ENCODE assay signal across 17 cellular contexts in genomic region chrX:67524950-67525691, GRCh38. TPM values are rescaled to one million over a fixed set of nuclear protein-coding genes. Genes with fewer than 3 reads are reported as not detected.
A peak's percentile ranks its signal among the peaks of the same experiment; 100 is the strongest.
DNase-seq lines count a peak whose midpoint lies in the region; ATAC-seq, FAIRE-seq and TF ChIP-seq lines count a peak whose summit lies in the region.
"Had no signal": no experiment of that assay in that cellular context is flagged by ENCODE, and none has a peak within 500 bp of the region (broad histone marks: within the 10 kb centered on the region; RNA-seq: fewer than 3 reads in every experiment).

No MANE protein-coding gene starts in this region.

- no peak overlapping the region for H3K4me2 ChIP-seq in HepG2 (ENCODE audit: low read depth, low read length)
- H3K4me2 ChIP-seq: A549 had no signal

- H3K4me3 ChIP-seq in liver (ENCODE audit: low read depth in 1 of 3, low read length in 3 of 3) = no peak overlapping the region
- no peak overlapping the region for H3K4me3 ChIP-seq in HepG2 (replicated peaks in 1 of 3; ENCODE audit: insufficient read depth in 1 of 3, low read depth in 2 of 3, low read length in 3 of 3)
- no peak overlapping the region for H3K4me3 ChIP-seq in psoas muscle
- H3K4me3 ChIP-seq: A549 had no signal

- TF ChIP-seq RAD21 in liver (IDR thresholded peaks at IDR 0.05) (peak; percentile 47 to 58), HepG2 (CRISPR knock-in tag; IDR thresholded peaks at IDR 0.05) (no peak)

- H3K9ac ChIP-seq in liver (ENCODE audit: low read depth in 1 of 2, low read length in 2 of 2) = no peak overlapping the region
- H3K9ac ChIP-seq in HepG2 (ENCODE audit: insufficient read depth, low read depth, low read length) = no peak overlapping the region

- no peak for TF ChIP-seq CTCF in liver (IDR thresholded peaks at IDR 0.05; ENCODE audit: low read depth, low read length, missing input control)
- no peak for TF ChIP-seq CTCF in HepG2 (CRISPR knock-in tag; IDR thresholded peaks at IDR 0.05)
- TF ChIP-seq CTCF in psoas muscle (IDR thresholded peaks at IDR 0.05) = no peak

- in situ Hi-C loops in HepG2 (cut with HindIII; ENCODE audit: extremely low pct_ligation_motif_present, low pct_unique_long_range_greater_than_20kb) = no loop called here

- no peaks in the 10 kb centered on the region for H3K79me2 ChIP-seq in HepG2 (ENCODE audit: insufficient read depth, low read length)

- TF ChIP-seq EP300 in HepG2 (IDR thresholded peaks at IDR 0.05; ENCODE audit: low read depth in 2 of 2, low read length in 2 of 2) (no peak), HepG2 (CRISPR knock-in tag; IDR thresholded peaks at IDR 0.05; ENCODE audit: borderline replicate concordance) (no peak)

- POLR2A ChIA-PET in HepG2 (lab: Yijun Ruan, JAX) = no interaction called here

- peaks cover 2 to 29% (median 26%) of the 10 kb centered on the region in 4 donors for H3K4me1 ChIP-seq in liver (ENCODE audit: control insufficient read depth in 4 of 4, insufficient read depth in 4 of 4, low read length in 3 of 4)
- H3K4me1 ChIP-seq in HepG2 (ENCODE audit: insufficient read depth, low read length) = no peaks in the 10 kb centered on the region
- H3K4me1 ChIP-seq in psoas muscle = no peaks in the 10 kb centered on the region
- H3K4me1 ChIP-seq: A549 had no signal

- no TSS peak for BruUV-seq in HepG2 (replicated peaks; lab: Mats Ljungman, UMichigan)

- CTCF ChIA-PET in HepG2 (lab: Yijun Ruan, JAX; ENCODE audit: low intra/inter-chr PET ratio, low total read pairs) = no interaction called here

- peaks cover 0 to 2% (median 0%) of the 10 kb centered on the region in 4 donors for H3K27me3 ChIP-seq in liver (ENCODE audit: control insufficient read depth in 4 of 4, insufficient read depth in 4 of 4, low read length in 3 of 4)
- no peaks in the 10 kb centered on the region for H3K27me3 ChIP-seq in HepG2 (ENCODE audit: control insufficient read depth in 1 of 2, insufficient read depth in 2 of 2, low read length in 2 of 2)
- no peaks in the 10 kb centered on the region for H3K27me3 ChIP-seq in psoas muscle (ENCODE audit: insufficient read depth in 3 of 3, low read length in 2 of 3)

- ATAC-seq in HepG2 (no peak), left lobe of liver (peak; percentile 78), psoas muscle (peak in 3 of 4 donors; percentile 25 to 58 (median 58)), GM18858 (IDR thresholded peaks at IDR 0.05; ENCODE audit: unreplicated experiment) (no peak)
- ATAC-seq: A549 had no signal

- H3K27ac ChIP-seq in liver (ENCODE audit: low read depth in 1 of 2, low read length in 2 of 2) (peak overlapping the region; percentile 68 to 77), HepG2 (ENCODE audit: extremely low read length, insufficient read depth, low read length) (no peak overlapping the region), psoas muscle (no peak overlapping the region)
- H3K27ac ChIP-seq: A549 had no signal

- H2AFZ ChIP-seq in HepG2 (ENCODE audit: low read length) = no peak overlapping the region

- H4K20me1 ChIP-seq in HepG2 (ENCODE audit: insufficient read depth, low read length) = no peaks in the 10 kb centered on the region

- intact Hi-C loops in HepG2 (cut with micrococcal nuclease; ENCODE audit: unreplicated experiment) = no loop called here
- intact Hi-C loops in psoas muscle (cut with DNase I) = no loop called here

- DNase-seq in HepG2 (ENCODE audit: low spot score) = no peak
- DNase-seq in SK-N-DZ (ENCODE audit: low spot score) = peak; percentile 38
- peak; percentile 54 for DNase-seq in left lobe of liver (ENCODE audit: low spot score)
- DNase-seq in psoas muscle = no peak
- DNase-seq in NCI-H446 (lab: John Stamatoyannopoulos, UW) = no peak
- DNase-seq in erythroblast (lab: John Stamatoyannopoulos, UW) = no peak
- DNase-seq: AML-193; CD4-positive, alpha-beta memory T cell; DMS79 treated with DMSO at 0.1 percent for 48 hours; GF-D8; GOT3; H9 had no signal

- no peak for FAIRE-seq in HepG2 (lab: Jason Lieb, UNC)
- FAIRE-seq: A549 had no signal

- no peaks in the 10 kb centered on the region for H3K36me3 ChIP-seq in liver (ENCODE audit: control insufficient read depth in 4 of 4, insufficient read depth in 3 of 4, low read depth in 1 of 4, low read length in 3 of 4)
- H3K36me3 ChIP-seq in HepG2 (replicated peaks in 1 of 2; ENCODE audit: control insufficient read depth in 1 of 2, insufficient read depth in 2 of 2, low read length in 2 of 2) = no peaks in the 10 kb centered on the region
- no peaks in the 10 kb centered on the region for H3K36me3 ChIP-seq in psoas muscle (ENCODE audit: insufficient read depth in 1 of 2, low read depth in 1 of 2)

- TF ChIP-seq POLR2A in HepG2 (IDR thresholded peaks at IDR 0.05; ENCODE audit: insufficient read depth in 1 of 2, low read depth in 2 of 2, low read length in 2 of 2) (no peak), erythroblast (IDR thresholded peaks at IDR 0.05; ENCODE audit: low read length) (no peak)

- H3K9me3 ChIP-seq in liver (ENCODE audit: control insufficient read depth in 4 of 4, low read length in 3 of 4) (no peaks in the 10 kb centered on the region), HepG2 (ENCODE audit: low read length) (no peaks in the 10 kb centered on the region), psoas muscle (no peaks in the 10 kb centered on the region)
- H3K9me3 ChIP-seq: A549 had no signal

- 31% methylated on average over 2 of the region's 2 CpGs for WGBS in liver
- 0% methylated on average over 1 of the region's 2 CpGs for WGBS in HepG2 (ENCODE audit: low lambda C conversion rate)
- 25 to 64% (median 52%) methylated on average over 2 of the region's 2 CpGs for WGBS in psoas muscle, 3 donors

TF ChIP-seq in liver, 16 proteins besides CTCF, POLR2A, EP300 and RAD21:
- TF ChIP-seq YY1 (IDR thresholded peaks at IDR 0.05) (peak; percentile 8), MAX (IDR thresholded peaks at IDR 0.05) (no peak), HNF4G (IDR thresholded peaks at IDR 0.05) (peak; percentile 3), TAF1 (conservative IDR thresholded peaks at IDR 0.05) (no peak), HNF4A (conservative IDR thresholded peaks at IDR 0.05) (peak; percentile 32 to 49), RXRA (IDR thresholded peaks at IDR 0.05) (peak; percentile 34 to 43), SP1 (IDR thresholded peaks at IDR 0.05) (peak; percentile 32)

TF ChIP-seq in HepG2, 621 proteins besides CTCF, POLR2A, EP300 and RAD21 (continues in another document):
- TF ChIP-seq ZKSCAN8 (CRISPR knock-in tag; IDR thresholded peaks at IDR 0.05; ENCODE audit: borderline replicate concordance) = no peak
- no peak for TF ChIP-seq ZNF770 (CRISPR knock-in tag; IDR thresholded peaks at IDR 0.05)
- TF ChIP-seq AGO1 (IDR thresholded peaks at IDR 0.05; ENCODE audit: low read depth, low read length, poor library complexity, severe bottlenecking) = no peak
- TF ChIP-seq HOXA7 (CRISPR knock-in tag; IDR thresholded peaks at IDR 0.05) = no peak

RNA-seq across cellular contexts. Expression of gene AR, which starts 18.7 kb away (rescaled TPM):
- total RNA-seq in liver (10 to 100 TPM in 1 of 2 donors, 1 to 10 TPM in 1; 2.8 to 67.4 TPM), HepG2 (2016; rRNA removed; fragmentation: Illumina TruSeq; extraction: Trizol) (not detected in 2 replicates), left lobe of liver (74.4 TPM), psoas muscle (10 to 100 TPM in 2 of 4 donors, 1 to 10 TPM in 2; 7.3 to 16.0 (median 11.3) TPM)
- polyA plus RNA-seq in liver (10 to 100 TPM; 11.9 to 33.9 TPM), HepG2 (2011; rRNA removed) (not detected in 2 replicates), psoas muscle (1 to 10 TPM in 2 of 3 donors, under 1 TPM in 1; 0.99 to 3.6 (median 1.7) TPM)
- not detected in 2 replicates for total RNA-seq in HepG2 (2016; cell fraction: cytosol; rRNA removed; fragmentation: Illumina TruSeq; extraction: Trizol; ENCODE audit: low read depth)
- total RNA-seq in HepG2 (2016; cell fraction: insoluble cytoplasmic fraction; rRNA removed; fragmentation: Illumina TruSeq; extraction: Trizol) = not detected in 2 replicates
- not detected in 2 replicates for total RNA-seq in HepG2 (2016; cell fraction: membrane; rRNA removed; fragmentation: Illumina TruSeq; extraction: Trizol)
- not detected in 2 replicates for total RNA-seq in HepG2 (2016; cell fraction: nucleus; rRNA removed; fragmentation: Illumina TruSeq; extraction: Trizol)
- not detected in 2 replicates for polyA plus RNA-seq in HepG2 (2011; cell fraction: cytosol; rRNA removed)
- not detected in 2 replicates for polyA plus RNA-seq in HepG2 (2011; cell fraction: nucleus; rRNA removed)
- polyA plus RNA-seq in HepG2 (2012) = not detected in 2 replicates
- polyA plus RNA-seq in HepG2 (2016; cell fraction: cytosol; fragmentation: Illumina TruSeq; extraction: Trizol; ENCODE audit: low read depth) = not detected in 2 replicates
- polyA plus RNA-seq in HepG2 (2016; cell fraction: insoluble cytoplasmic fraction; fragmentation: Illumina TruSeq; extraction: Trizol; ENCODE audit: low read depth) = not detected in 2 replicates
- polyA plus RNA-seq in HepG2 (2016; cell fraction: membrane; fragmentation: Illumina TruSeq; extraction: Trizol; ENCODE audit: low read depth) = not detected in 2 replicates
- not detected in 2 replicates for polyA plus RNA-seq in HepG2 (2016; cell fraction: nucleus; fragmentation: Illumina TruSeq; extraction: Trizol; ENCODE audit: insufficient read depth, low read depth)
- polyA minus RNA-seq in HepG2 (2011; rRNA and poly(A)+ RNA removed; ENCODE audit: low replicate concordance) = not detected in 2 replicates
- not detected in 2 replicates for polyA minus RNA-seq in HepG2 (2011; cell fraction: cytosol; rRNA and poly(A)+ RNA removed)
- not detected in 2 replicates for polyA minus RNA-seq in HepG2 (2011; cell fraction: nucleus; rRNA and poly(A)+ RNA removed)
- polyA plus RNA-seq in SK-N-DZ (2014; cell fraction: cytosol; rRNA removed) = 0.65 and 0.74 TPM in 2 replicates
- 0.66 and 0.88 TPM in 2 replicates for polyA plus RNA-seq in SK-N-DZ (2014; cell fraction: nucleus; rRNA removed)
- total RNA-seq: HT-29 had no signal
- polyA plus RNA-seq: CD14-positive monocyte had no signal

Comparison
In these comparisons a context has a peak if more than half of its experiments do, and no peak if none do; other contexts are left out.
1. H3K27ac ChIP-seq: peak in liver (2 of 2); none in HepG2 (single experiment) and psoas muscle (single experiment).
2. ATAC-seq: peak in left lobe of liver (single experiment) and psoas muscle (3 of 4); none in HepG2 (single experiment) and GM18858 (single experiment).
3. DNase-seq: peak in SK-N-DZ (single experiment) and left lobe of liver (single experiment); none in HepG2 (single experiment), psoas muscle (0 of 2), NCI-H446 (0 of 2) and erythroblast (0 of 2).